10 cellular contexts compared by ENCODE assay signal in genomic region chr1:247639381-247639981, GRCh38. TPM values are rescaled to one million over a fixed set of nuclear protein-coding genes. Genes with fewer than 3 reads are reported as not detected.
DNase-seq lines count a peak whose midpoint lies in the region; ATAC-seq and TF ChIP-seq lines count a peak whose summit lies in the region.
"Had no signal": no experiment of that assay in that cellular context is flagged by ENCODE, and none has a peak within 500 bp of the region (broad histone marks: within the 10 kb centered on the region; RNA-seq: fewer than 3 reads in every experiment).

No MANE protein-coding gene starts in this region.

- CTCF ChIA-PET in activated CD8-positive, alpha-beta memory T cell treated with anti-CD3 and anti-CD28 coated beads, Interleukin-2, amount 10 ng/mL, durations not matched to agents 7 days and 5 days (lab: Charles Lee), result no interaction called here
- CTCF ChIA-PET in HEK293T (lab: Yijun Ruan, JAX), result no interaction called here

- intact Hi-C loops in esophagus squamous epithelium (cut with DNase I), result no loop called here

- peaks cover 5% of the 10 kb centered on the region for H3K27me3 Mint-ChIP-seq in activated CD8-positive, alpha-beta memory T cell treated with anti-CD3 and anti-CD28 coated beads, Interleukin-2, amount 10 ng/mL, durations not matched to agents 7 days and 5 days
- no peaks in the 10 kb centered on the region for H3K27me3 Mint-ChIP-seq in chondrocyte (ENCODE audit: low read depth)

- H3K56ac ChIP-seq in mesendoderm (ENCODE audit: low read length), result peak overlapping the region; percentile 73

- no peak overlapping the region for H2BK5ac ChIP-seq in mesendoderm (ENCODE audit: low read length)

- no peak overlapping the region for H3K4me3 Mint-ChIP-seq in activated CD8-positive, alpha-beta memory T cell treated with anti-CD3 and anti-CD28 coated beads, Interleukin-2, amount 10 ng/mL, durations not matched to agents 7 days and 5 days
- peak overlapping the region; percentile 62 for H3K4me3 Mint-ChIP-seq in chondrocyte (ENCODE audit: unreplicated experiment)
- H3K4me3 Mint-ChIP-seq in stimulated activated effector memory CD8-positive, alpha-beta T cell treated with anti-CD3 and anti-CD28 coated beads, Interleukin-12 subunit alpha, Interleukin-12 subunit beta, amount 100 ng/mL, for 72 hours, result no peak overlapping the region

- peak in 1 of 4 donors; percentile 36 for TF ChIP-seq POLR2A in esophagus squamous epithelium (IDR thresholded peaks at IDR 0.05)

- H3K4me1 ChIP-seq in mesendoderm (ENCODE audit: control insufficient read depth, low read depth, low read length), result no peaks in the 10 kb centered on the region
- peaks cover 0 to 7% (median 0%) of the 10 kb centered on the region in 3 donors for H3K4me1 ChIP-seq in esophagus squamous epithelium
- no peaks in the 10 kb centered on the region for H3K4me1 ChIP-seq in HAP-1
- H3K4me1 ChIP-seq: BLaER1 had no signal

- no peak overlapping the region for H3K23ac ChIP-seq in mesendoderm (ENCODE audit: low read length)

- ATAC-seq in activated CD8-positive, alpha-beta memory T cell treated with anti-CD3 and anti-CD28 coated beads, Interleukin-2, amount 10 ng/mL, durations not matched to agents 7 days and 5 days, result no peak
- peak; percentile 49 for ATAC-seq in stimulated activated effector memory CD8-positive, alpha-beta T cell treated with anti-CD3 and anti-CD28 coated beads, Interleukin-12 subunit alpha, Interleukin-12 subunit beta, amount 100 ng/mL, for 72 hours

- H3K27ac Mint-ChIP-seq in activated CD8-positive, alpha-beta memory T cell treated with anti-CD3 and anti-CD28 coated beads, Interleukin-2, amount 10 ng/mL, durations not matched to agents 7 days and 5 days, result no peak overlapping the region
- no peak overlapping the region for H3K27ac Mint-ChIP-seq in chondrocyte (ENCODE audit: unreplicated experiment)
- no peak overlapping the region for H3K27ac Mint-ChIP-seq in stimulated activated effector memory CD8-positive, alpha-beta T cell treated with anti-CD3 and anti-CD28 coated beads, Interleukin-12 subunit alpha, Interleukin-12 subunit beta, amount 100 ng/mL, for 72 hours

- no peaks in the 10 kb centered on the region for H3K36me3 Mint-ChIP-seq in activated CD8-positive, alpha-beta memory T cell treated with anti-CD3 and anti-CD28 coated beads, Interleukin-2, amount 10 ng/mL, durations not matched to agents 7 days and 5 days
- H3K36me3 Mint-ChIP-seq in chondrocyte (ENCODE audit: low read depth), result no peaks in the 10 kb centered on the region
- H3K36me3 Mint-ChIP-seq in stimulated activated effector memory CD8-positive, alpha-beta T cell treated with anti-CD3 and anti-CD28 coated beads, Interleukin-12 subunit alpha, Interleukin-12 subunit beta, amount 100 ng/mL, for 72 hours, result no peaks in the 10 kb centered on the region

- H3K79me2 ChIP-seq in mesendoderm (ENCODE audit: control insufficient read depth, insufficient read depth, low read length), result no peaks in the 10 kb centered on the region

- no peak overlapping the region for H2BK15ac ChIP-seq in mesendoderm (replicated peaks; ENCODE audit: low read depth)

- H3K36me3 ChIP-seq in mesendoderm (ENCODE audit: control insufficient read depth, insufficient read depth, low read length) (no peaks in the 10 kb centered on the region), esophagus squamous epithelium (no peaks in the 10 kb centered on the region), HAP-1 (replicated peaks) (no peaks in the 10 kb centered on the region)
- H3K36me3 ChIP-seq: BLaER1 had no signal

- H3K9me3 ChIP-seq in esophagus squamous epithelium (peaks cover 0 to 17% (median 4%) of the 10 kb centered on the region in 3 donors), HAP-1 (no peaks in the 10 kb centered on the region)

- no peak overlapping the region for H2BK120ac ChIP-seq in mesendoderm (ENCODE audit: low read depth, low read length)

- no peak overlapping the region for H3K27ac ChIP-seq in mesendoderm (ENCODE audit: low read depth, low read length)
- peak overlapping the region in 2 of 4 donors; percentile 74 to 80 for H3K27ac ChIP-seq in esophagus squamous epithelium
- H3K27ac ChIP-seq: BLaER1 had no signal

- POLR2A ChIA-PET in HEK293T (lab: Yijun Ruan, JAX), result no interaction called here

- H3K27me3 ChIP-seq in mesendoderm (ENCODE audit: insufficient read depth, low read length, poor library complexity) (no peaks in the 10 kb centered on the region), esophagus squamous epithelium (no peaks in the 10 kb centered on the region), HAP-1 (ENCODE audit: low read depth) (no peaks in the 10 kb centered on the region)
- H3K27me3 ChIP-seq: BLaER1 had no signal

- no peak overlapping the region for H4K5ac ChIP-seq in mesendoderm (ENCODE audit: low read length)

- H3K9me3 Mint-ChIP-seq in activated CD8-positive, alpha-beta memory T cell treated with anti-CD3 and anti-CD28 coated beads, Interleukin-2, amount 10 ng/mL, durations not matched to agents 7 days and 5 days (ENCODE audit: low read depth), result no peaks in the 10 kb centered on the region
- H3K9me3 Mint-ChIP-seq in chondrocyte (ENCODE audit: low read depth), result peaks cover 21% of the 10 kb centered on the region
- peaks cover 5% of the 10 kb centered on the region for H3K9me3 Mint-ChIP-seq in stimulated activated effector memory CD8-positive, alpha-beta T cell treated with anti-CD3 and anti-CD28 coated beads, Interleukin-12 subunit alpha, Interleukin-12 subunit beta, amount 100 ng/mL, for 72 hours

- no peak overlapping the region for H2AK5ac ChIP-seq in mesendoderm (ENCODE audit: low read length)

- DNase-seq in activated CD8-positive, alpha-beta memory T cell treated with anti-CD3 and anti-CD28 coated beads for 24 hours, result peak; percentile 68
- DNase-seq in activated CD8-positive, alpha-beta memory T cell treated with anti-CD3 and anti-CD28 coated beads, Interleukin-2, amount 10 ng/mL, durations not matched to agents 7 days and 5 days, result no peak
- DNase-seq in chondrocyte (ENCODE audit: low spot score) (peak; percentile 87), mesendoderm (peak; percentile 66), esophagus squamous epithelium (lab: John Stamatoyannopoulos, UW) (no peak), HEK293T (ENCODE audit: extremely low spot score) (no peak), HAP-1 (ENCODE audit: low spot score in 2 of 2) (no peak)
- no peak for DNase-seq in stimulated activated effector memory CD8-positive, alpha-beta T cell treated with anti-CD3 and anti-CD28 coated beads, Interleukin-12 subunit alpha, Interleukin-12 subunit beta, amount 100 ng/mL, for 72 hours (ENCODE audit: low spot score in 2 of 2)

- no peaks in the 10 kb centered on the region for H3K79me1 ChIP-seq in mesendoderm (ENCODE audit: low read length)

- H3K4me3 ChIP-seq in mesendoderm (ENCODE audit: low read length), result no peak overlapping the region
- H3K4me3 ChIP-seq in esophagus squamous epithelium, result peak overlapping the region in 2 of 4 donors; percentile 42 to 64
- no peak overlapping the region for H3K4me3 ChIP-seq in HAP-1
- H3K4me3 ChIP-seq: BLaER1 had no signal

- peak overlapping the region; percentile 62 for H3K18ac ChIP-seq in mesendoderm (ENCODE audit: low read length)

- H3K4me2 ChIP-seq in mesendoderm (ENCODE audit: low read length), result no peak overlapping the region
- H3K4me2 ChIP-seq: BLaER1 had no signal

- H3K4ac ChIP-seq in mesendoderm (ENCODE audit: low read depth, low read length), result no peak overlapping the region

- H3K9ac ChIP-seq in mesendoderm (ENCODE audit: low read length), result peak overlapping the region; percentile 61
- H3K9ac ChIP-seq: BLaER1 had no signal

- TF ChIP-seq CTCF in chondrocyte (IDR thresholded peaks at IDR 0.05), result no peak
- no peak for TF ChIP-seq CTCF in esophagus squamous epithelium (IDR thresholded peaks at IDR 0.05)

- peak overlapping the region; percentile 97 for H4K8ac ChIP-seq in mesendoderm (ENCODE audit: low read depth, low read length)

- in situ Hi-C loops in HAP-1 (cut with MboI; ENCODE audit: low sequenced_read_pairs), result no loop called here

- WGBS in mesendoderm (ENCODE audit: extremely low coverage, insufficient coverage, low lambda C conversion rate), result no CpG with 5 or more reads among the region's 55 CpGs
- 40 to 63% methylated on average over 7 to 12 of the region's 55 CpGs for WGBS in esophagus squamous epithelium, 2 donors

- no peaks in the 10 kb centered on the region for H3K4me1 Mint-ChIP-seq in activated CD8-positive, alpha-beta memory T cell treated with anti-CD3 and anti-CD28 coated beads, Interleukin-2, amount 10 ng/mL, durations not matched to agents 7 days and 5 days
- H3K4me1 Mint-ChIP-seq in chondrocyte (ENCODE audit: low read depth), result peaks cover 5% of the 10 kb centered on the region
- no peaks in the 10 kb centered on the region for H3K4me1 Mint-ChIP-seq in stimulated activated effector memory CD8-positive, alpha-beta T cell treated with anti-CD3 and anti-CD28 coated beads, Interleukin-12 subunit alpha, Interleukin-12 subunit beta, amount 100 ng/mL, for 72 hours

TF ChIP-seq in HEK293T, 16 proteins besides CTCF, POLR2A, EP300 and RAD21 (continues in another document):
- TF ChIP-seq TARDBP (IDR thresholded peaks at IDR 0.05), result no peak
- TF ChIP-seq NFRKB (IDR thresholded peaks at IDR 0.05), result no peak
- TF ChIP-seq LEF1 (IDR thresholded peaks at IDR 0.05; ENCODE audit: borderline replicate concordance), result no peak
- no peak for TF ChIP-seq FOXA1 (IDR thresholded peaks at IDR 0.05)
- TF ChIP-seq SUZ12 (IDR thresholded peaks at IDR 0.05), result no peak
- no peak for TF ChIP-seq L3MBTL2 (conservative IDR thresholded peaks at IDR 0.05)
- no peak for TF ChIP-seq HDGF (IDR thresholded peaks at IDR 0.05; ENCODE audit: borderline replicate concordance)

RNA-seq across cellular contexts. Expression of gene OR2G3, which starts 34.1 kb away (rescaled TPM):
- not detected for total RNA-seq in activated CD8-positive, alpha-beta memory T cell treated with anti-CD3 and anti-CD28 coated beads, Interleukin-2, amount 10 ng/mL, durations not matched to agents 7 days and 5 days
- total RNA-seq in chondrocyte, result not detected in 3 replicates
- polyA plus RNA-seq in mesendoderm (2013, experiment 1 of 2), result not detected
- polyA plus RNA-seq in mesendoderm (2013, experiment 2 of 2), result not detected
- not detected for total RNA-seq in esophagus squamous epithelium
- total RNA-seq: frontal cortex had no signal

RNA-seq across cellular contexts. Expression of gene OR13G1, which starts 40.1 kb away (rescaled TPM):
- not detected for total RNA-seq in activated CD8-positive, alpha-beta memory T cell treated with anti-CD3 and anti-CD28 coated beads, Interleukin-2, amount 10 ng/mL, durations not matched to agents 7 days and 5 days
- not detected in 3 replicates for total RNA-seq in chondrocyte
- not detected for polyA plus RNA-seq in mesendoderm (2013, experiment 1 of 2)
- polyA plus RNA-seq in mesendoderm (2013, experiment 2 of 2), result not detected
- total RNA-seq in esophagus squamous epithelium, result not detected
- total RNA-seq: frontal cortex had no signal

RNA-seq across cellular contexts. Expression of gene OR2G2, which starts 51.3 kb away (rescaled TPM):
- total RNA-seq in activated CD8-positive, alpha-beta memory T cell treated with anti-CD3 and anti-CD28 coated beads, Interleukin-2, amount 10 ng/mL, durations not matched to agents 7 days and 5 days, result not detected
- total RNA-seq in chondrocyte, result not detected in 3 replicates
- not detected for polyA plus RNA-seq in mesendoderm (2013, experiment 1 of 2)
- polyA plus RNA-seq in mesendoderm (2013, experiment 2 of 2), result not detected
- total RNA-seq in esophagus squamous epithelium, result not detected
- total RNA-seq: frontal cortex had no signal

Comparison
In these comparisons a context has a peak if more than half of its experiments do, and no peak if none do; other contexts are left out.
1. DNase-seq: peak in activated CD8-positive, alpha-beta memory T cell treated with anti-CD3 and anti-CD28 coated beads for 24 hours (single experiment), chondrocyte (single experiment) and mesendoderm (single experiment); none in activated CD8-positive, alpha-beta memory T cell treated with anti-CD3 and anti-CD28 coated beads, Interleukin-2, amount 10 ng/mL, durations not matched to agents 7 days and 5 days (single experiment), stimulated activated effector memory CD8-positive, alpha-beta T cell treated with anti-CD3 and anti-CD28 coated beads, Interleukin-12 subunit alpha, Interleukin-12 subunit beta, amount 100 ng/mL, for 72 hours (0 of 2), esophagus squamous epithelium (single experiment), HEK293T (single experiment) and HAP-1 (0 of 2).